Comparison of ENCODE assay signal across 12 cellular contexts in genomic region chr12:124684496-124684895, GRCh38.
A peak's percentile ranks its signal among the peaks of the same experiment; 100 is the strongest.
DNase-seq lines count a peak whose midpoint lies in the region; ATAC-seq and TF ChIP-seq lines count a peak whose summit lies in the region.
"Had no signal": no experiment of that assay in that cellular context is flagged by ENCODE, and none has a peak within 500 bp of the region (broad histone marks: within the 10 kb centered on the region; RNA-seq: fewer than 3 reads in every experiment).

No MANE protein-coding gene starts in this region.

- no peak for TF ChIP-seq POLR2A in ovary (IDR thresholded peaks at IDR 0.05)

- H3K27ac ChIP-seq in Panc1 (ENCODE audit: low read length) (peak overlapping the region; percentile 98), esophagus (ENCODE audit: low read depth in 2 of 2, low read length in 1 of 2) (peak overlapping the region; percentile 90 to 93), ovary (peak overlapping the region; percentile 22 to 67)
- H3K27ac ChIP-seq in naive thymus-derived CD4-positive, alpha-beta T cell (ENCODE audit: low read depth, low read length), result no peak overlapping the region

- no peaks in the 10 kb centered on the region for H3K27me3 ChIP-seq in Panc1 (ENCODE audit: control insufficient read depth, insufficient read depth, low read length)
- H3K27me3 ChIP-seq in esophagus (ENCODE audit: control insufficient read depth in 1 of 2, insufficient read depth in 2 of 2, low read length in 2 of 2), result no peaks in the 10 kb centered on the region
- no peaks in the 10 kb centered on the region for H3K27me3 ChIP-seq in ovary
- no peaks in the 10 kb centered on the region for H3K27me3 ChIP-seq in naive thymus-derived CD4-positive, alpha-beta T cell (ENCODE audit: control insufficient read depth in 2 of 2, insufficient read depth in 2 of 2, low read length in 2 of 2)

- H3K9me3 ChIP-seq in Panc1 (ENCODE audit: control insufficient read depth, insufficient read depth, low read depth, low read length) (no peaks in the 10 kb centered on the region), esophagus (ENCODE audit: control insufficient read depth in 2 of 2, insufficient read depth in 1 of 2, low read depth in 1 of 2, low read length in 1 of 2) (no peaks in the 10 kb centered on the region), ovary (no peaks in the 10 kb centered on the region)
- H3K9me3 ChIP-seq in naive thymus-derived CD4-positive, alpha-beta T cell (ENCODE audit: control insufficient read depth in 2 of 3, low read length in 3 of 3), result no peaks in the 10 kb centered on the region

- no peak for DNase-seq in AG09309 (ENCODE audit: low read depth)
- no peak for DNase-seq in Panc1 (ENCODE audit: low read depth, low spot score)
- peak in 2 of 5 donors; percentile 19 to 42 for DNase-seq in ovary
- no peak for DNase-seq in naive thymus-derived CD4-positive, alpha-beta T cell
- DNase-seq in cerebellar nuclear complex (lab: John Stamatoyannopoulos, UW), result no peak
- DNase-seq: CD8-positive, alpha-beta memory T cell; effector memory CD8-positive, alpha-beta T cell; natural killer cell had no signal

- H3K4me1 Mint-ChIP-seq in naive thymus-derived CD4-positive, alpha-beta T cell, result peaks cover 20 to 32% (median 27%) of the 10 kb centered on the region in 7 donors

- H3K4me3 Mint-ChIP-seq in naive thymus-derived CD4-positive, alpha-beta T cell, result no peak overlapping the region
- H3K4me3 Mint-ChIP-seq: activated CD4-positive, alpha-beta memory T cell treated with anti-CD3 and anti-CD28 coated beads for 36 hours; effector memory CD8-positive, alpha-beta T cell; natural killer cell had no signal

- H3K4me1 ChIP-seq in Panc1 (ENCODE audit: control insufficient read depth, insufficient read depth, low read length) (peaks cover 88% of the 10 kb centered on the region), esophagus (ENCODE audit: control insufficient read depth in 2 of 2, insufficient read depth in 2 of 2, low read length in 1 of 2) (peaks cover 14 to 24% of the 10 kb centered on the region in 2 donors), ovary (ENCODE audit: insufficient read depth) (peaks cover 17% of the 10 kb centered on the region)
- H3K4me1 ChIP-seq in naive thymus-derived CD4-positive, alpha-beta T cell (ENCODE audit: control insufficient read depth in 2 of 2, insufficient read depth in 2 of 2, low read length in 2 of 2), result peaks cover 11 to 18% of the 10 kb centered on the region in 2 donors

- H3K27ac Mint-ChIP-seq in naive thymus-derived CD4-positive, alpha-beta T cell, result no peak overlapping the region
- H3K27ac Mint-ChIP-seq: activated CD4-positive, alpha-beta memory T cell treated with anti-CD3 and anti-CD28 coated beads for 36 hours; natural killer cell had no signal

- in situ Hi-C loops in Panc1 (cut with HindIII; ENCODE audit: low pct_unique_long_range_greater_than_20kb, low sequenced_read_pairs), result no loop called here

- TF ChIP-seq CTCF in AG09309 (IDR thresholded peaks at IDR 0.05; ENCODE audit: control insufficient read depth, insufficient read depth, low read depth, low read length, missing control alignments) (no peak), Panc1 (IDR thresholded peaks at IDR 0.05) (no peak), ovary (IDR thresholded peaks at IDR 0.05) (no peak)

- POLR2A ChIA-PET in Panc1 (lab: Charles Lee), result no interaction called here
- POLR2A ChIA-PET in naive thymus-derived CD4-positive, alpha-beta T cell (lab: Charles Lee), result no interaction called here

- H3K9me3 Mint-ChIP-seq in naive thymus-derived CD4-positive, alpha-beta T cell, result peaks cover 0 to 2% (median 0%) of the 10 kb centered on the region in 11 donors
- H3K9me3 Mint-ChIP-seq: activated CD4-positive, alpha-beta memory T cell treated with anti-CD3 and anti-CD28 coated beads for 36 hours; CD8-positive, alpha-beta memory T cell; effector memory CD8-positive, alpha-beta T cell; natural killer cell had no signal

- WGBS in esophagus, 2 donors, result 33 to 47% methylated on average over 7 of the region's 7 CpGs
- WGBS in ovary, 3 donors, result 36 to 56% (median 48%) methylated on average over 7 of the region's 7 CpGs

- intact Hi-C loops in Panc1 (cut with micrococcal nuclease; ENCODE audit: unreplicated experiment), result loop anchor here (5.0 to 10.0 kb wide), 4 partner anchors 38 to 300 kb away; partner anchors contain the start of gene NCOR2
- intact Hi-C loops in ovary (cut with DNase I), result loop anchor here in 2 of 4 donors (10.0 kb wide), 1 partner anchor 120 kb away; the partner anchor contains the start of gene NCOR2 (in 2 of the 2)
- intact Hi-C loops in naive thymus-derived CD4-positive, alpha-beta T cell (cut with micrococcal nuclease), result no loop called here

- H3K36me3 ChIP-seq in Panc1 (ENCODE audit: control insufficient read depth, insufficient read depth, low read length) (no peaks in the 10 kb centered on the region), esophagus (ENCODE audit: control insufficient read depth in 2 of 2, insufficient read depth in 2 of 2, low read length in 1 of 2) (no peaks in the 10 kb centered on the region), ovary (no peaks in the 10 kb centered on the region)
- H3K36me3 ChIP-seq in naive thymus-derived CD4-positive, alpha-beta T cell (ENCODE audit: control insufficient read depth in 2 of 3, insufficient read depth in 3 of 3, low read length in 3 of 3), result no peaks in the 10 kb centered on the region

- H3K27me3 Mint-ChIP-seq in naive thymus-derived CD4-positive, alpha-beta T cell, result peaks cover 0 to 3% (median 0%) of the 10 kb centered on the region in 5 donors

- peak overlapping the region; percentile 29; the same call in 1 of the 2 replicates for H3K4me3 ChIP-seq in AG09309 (ENCODE audit: control insufficient read depth, low read depth, low read length)
- peak overlapping the region; percentile 20 to 51 for H3K4me3 ChIP-seq in Panc1 (ENCODE audit: low read depth in 2 of 2, low read length in 2 of 2)
- peak overlapping the region; percentile 10 to 33 for H3K4me3 ChIP-seq in esophagus (ENCODE audit: low read depth in 1 of 2, low read length in 2 of 2)
- H3K4me3 ChIP-seq in ovary, result peak overlapping the region; percentile 26
- no peak overlapping the region for H3K4me3 ChIP-seq in naive thymus-derived CD4-positive, alpha-beta T cell (ENCODE audit: low read length)

- no TSS peak for BruUV-seq in Panc1 (replicated peaks; lab: Mats Ljungman, UMichigan)

- ATAC-seq in Panc1 (peak; percentile 0; the same call in 1 of the 2 replicates), GM21360 (IDR thresholded peaks at IDR 0.05; ENCODE audit: unreplicated experiment) (no peak), HG03095 (IDR thresholded peaks at IDR 0.05; ENCODE audit: unreplicated experiment) (no peak)
- ATAC-seq in naive thymus-derived CD4-positive, alpha-beta T cell, result no peak
- ATAC-seq: effector memory CD8-positive, alpha-beta T cell; natural killer cell had no signal

- TF ChIP-seq EP300 in ovary (IDR thresholded peaks at IDR 0.05), result no peak

- CTCF ChIA-PET in Panc1 (lab: Charles Lee), result no interaction called here
- CTCF ChIA-PET in naive thymus-derived CD4-positive, alpha-beta T cell (lab: Charles Lee), result no interaction called here

- peaks cover 0 to 6% (median 0%) of the 10 kb centered on the region in 5 donors for H3K36me3 Mint-ChIP-seq in naive thymus-derived CD4-positive, alpha-beta T cell
- H3K36me3 Mint-ChIP-seq: activated CD4-positive, alpha-beta memory T cell treated with anti-CD3 and anti-CD28 coated beads for 36 hours; CD8-positive, alpha-beta memory T cell; natural killer cell had no signal
